In the genomic region with DNA sequence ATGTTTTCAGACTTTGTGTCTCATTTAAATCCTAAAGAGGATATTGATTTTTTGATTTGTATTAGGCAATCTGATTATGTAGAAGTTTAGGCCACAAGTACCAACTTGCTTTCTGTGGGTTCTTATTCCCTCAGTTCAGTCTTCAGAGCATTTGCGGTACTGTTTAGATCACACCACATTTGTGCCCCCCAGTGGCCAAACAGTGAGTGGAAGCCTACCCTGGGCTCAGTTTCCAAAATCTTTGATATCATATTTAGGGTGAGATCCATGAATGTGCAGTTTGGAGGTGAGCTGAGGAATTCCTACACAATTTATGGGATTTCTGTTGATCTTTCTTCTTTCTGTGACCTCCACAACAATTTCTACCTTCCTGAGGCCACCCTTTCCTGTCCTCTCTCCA, we compare ENCODE assay signal across 11 cellular contexts.
DNase-seq lines count a peak whose midpoint lies in the region; ATAC-seq and TF ChIP-seq lines count a peak whose summit lies in the region.
"Had no signal": no experiment of that assay in that cellular context is flagged by ENCODE, and none has a peak within 500 bp of the region (broad histone marks: within the 10 kb centered on the region; RNA-seq: fewer than 3 reads in every experiment).

No MANE protein-coding gene starts in this region.

- peak; percentile 41; the same call in 1 of the 2 replicates for TF ChIP-seq CTCF in LNCAP (IDR thresholded peaks at IDR 0.05)
- peak; percentile 21 for TF ChIP-seq CTCF in fibroblast of mammary gland (conservative IDR thresholded peaks at IDR 0.05; ENCODE audit: control insufficient read depth, insufficient read depth, low read depth, low read length)

- H3K4me3 ChIP-seq in fibroblast of mammary gland (ENCODE audit: control insufficient read depth, low read depth, low read length) = no peak overlapping the region
- H3K4me3 ChIP-seq: prostate gland had no signal

- ATAC-seq in GM19035 (IDR thresholded peaks at IDR 0.05; ENCODE audit: unreplicated experiment) = peak; percentile 54
- no peak for ATAC-seq in GM21737 (IDR thresholded peaks at IDR 0.05; ENCODE audit: unreplicated experiment)

- DNase-seq in ELF-1 (ENCODE audit: low read depth, low spot score) (peak; percentile 10), fibroblast of mammary gland (ENCODE audit: low read depth) (peak; percentile 0), AG08395 (ENCODE audit: low spot score) (no peak), NCI-H2029 treated with DMSO at 0.1 percent for 48 hours (lab: John Stamatoyannopoulos, UW) (no peak), cerebellar nuclear complex (lab: John Stamatoyannopoulos, UW) (no peak)
- DNase-seq: activated T-cell treated with anti-CD3 and anti-CD28 coated beads for 4 hours, NCI-H187 treated with DMSO at 0.1 percent for 48 hours had no signal

Comparison
In these comparisons a context has a peak if more than half of its experiments do, and no peak if none do; other contexts are left out.
1. DNase-seq: peak in ELF-1 (single experiment) and fibroblast of mammary gland (single experiment); none in AG08395 (single experiment), NCI-H2029 treated with DMSO at 0.1 percent for 48 hours (single experiment) and cerebellar nuclear complex (0 of 2).